Comparison of ENCODE assay signal across 38 cellular contexts in the genomic region with DNA sequence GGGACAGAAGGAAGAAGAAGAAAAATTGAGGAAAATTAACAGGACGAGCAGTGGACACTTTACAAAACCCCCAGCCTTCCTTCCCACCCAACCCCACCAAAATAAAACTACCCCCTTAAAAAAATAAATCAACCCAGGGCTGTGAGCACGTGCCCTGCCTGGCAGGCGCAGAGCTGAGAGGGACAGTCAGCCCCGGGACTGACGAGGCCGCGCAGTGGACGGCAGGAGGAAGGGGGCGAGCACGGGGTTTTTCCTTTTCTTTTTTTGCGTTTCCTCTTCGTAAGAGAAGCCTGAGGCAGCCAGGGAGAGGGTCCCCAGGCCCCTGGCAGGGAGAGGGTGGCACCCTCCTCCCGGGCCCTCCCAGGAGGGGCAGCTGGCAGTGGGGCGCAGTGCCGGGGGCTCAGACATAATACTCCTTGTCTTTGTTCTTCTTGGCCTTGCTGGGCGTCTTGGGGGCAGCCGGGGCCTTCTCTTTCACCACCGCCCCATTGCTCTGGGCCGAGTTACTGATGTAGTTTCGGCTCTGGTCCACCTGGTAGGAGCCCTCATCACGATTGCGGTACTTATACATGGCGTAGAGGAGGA. TPM values are rescaled to one million over a fixed set of nuclear protein-coding genes. Genes with fewer than 3 reads are reported as not detected.
"Had no signal": no experiment of that assay in that cellular context is flagged by ENCODE, and none has a peak within 500 bp of the region (broad histone marks: within the 10 kb centered on the region; RNA-seq: fewer than 3 reads in every experiment).

No MANE protein-coding gene starts in this region.

- H3K4me1 ChIP-seq: adrenal gland, body of pancreas, Peyer's patch had no signal

- H3K4me1 Mint-ChIP-seq: activated B cell treated with CpG ODN at 0.5 μM for 24 hours had no signal

- H3K27me3 ChIP-seq: adrenal gland, body of pancreas, MG63, Peyer's patch had no signal

- H3K9me3 Mint-ChIP-seq: activated B cell treated with CpG ODN at 0.5 μM for 24 hours; activated CD4-positive, alpha-beta memory T cell treated with anti-CD3 and anti-CD28 coated beads for 36 hours; activated naive CD4-positive, alpha-beta T cell treated with anti-CD3 and anti-CD28 coated beads for 36 hours; activated naive CD4-positive, alpha-beta T cell treated with anti-CD3 and anti-CD28 coated beads, Interleukin-2, amount 50 U/mL, for 72 hours; activated T-cell treated with anti-CD3 and anti-CD28 coated beads, Interleukin-2, amount 50 U/mL, for 4 hours; activated T-helper 1 cell treated with anti-CD3 and anti-CD28 coated beads, Interleukin-12 subunit alpha, Interleukin-12 subunit beta, Interleukin-2, Interleukin-4 antibody, amounts not matched to agents 30 ng/mL and 10 ng/mL and 1 ng/mL, durations not matched to agents 14 hours and 24 hours and 36 hours; T-cell had no signal

- H3K36me3 ChIP-seq: adrenal gland, MG63, Peyer's patch had no signal

- H3K9me3 ChIP-seq: adrenal gland, body of pancreas, MG63, Peyer's patch had no signal

- H3K4me3 Mint-ChIP-seq: activated B cell treated with CpG ODN at 0.5 μM for 24 hours; activated CD4-positive, alpha-beta memory T cell treated with anti-CD3 and anti-CD28 coated beads for 36 hours; activated naive CD4-positive, alpha-beta T cell treated with anti-CD3 and anti-CD28 coated beads for 36 hours; activated T-cell treated with anti-CD3 and anti-CD28 coated beads, Interleukin-2, amount 50 U/mL, for 4 hours; activated T-helper 1 cell treated with anti-CD3 and anti-CD28 coated beads, Interleukin-12 subunit alpha, Interleukin-12 subunit beta, Interleukin-2, Interleukin-4 antibody, amounts not matched to agents 30 ng/mL and 10 ng/mL and 1 ng/mL, durations not matched to agents 14 hours and 24 hours and 36 hours; T-cell; T-helper 17 cell had no signal

- H3K36me3 Mint-ChIP-seq: activated CD4-positive, alpha-beta memory T cell treated with anti-CD3 and anti-CD28 coated beads for 36 hours; activated naive CD4-positive, alpha-beta T cell treated with anti-CD3 and anti-CD28 coated beads, Interleukin-2, amount 50 U/mL, for 72 hours; T-cell had no signal

- DNase-seq: activated B cell treated with CpG ODN at 0.5 μM for 24 hours; activated CD4-positive, alpha-beta memory T cell treated with anti-CD3 and anti-CD28 coated beads for 36 hours; activated CD4-positive, alpha-beta T cell treated with anti-CD3 and anti-CD28 coated beads for 4 hours; activated CD4-positive, alpha-beta T cell treated with anti-CD3 and anti-CD28 coated beads, Interleukin-2, amount 50 U/mL, for 1 hour; activated CD4-positive, CD25-positive, alpha-beta regulatory T cell treated with anti-CD3 and anti-CD28 coated beads, Interleukin-2, amount 50 U/mL, for 72 hours; activated CD8-positive, alpha-beta memory T cell treated with anti-CD3 and anti-CD28 coated beads, Interleukin-2, amount 50 U/mL, for 4 hours; activated gamma-delta T cell treated with Interleukin-2 at 50 U/mL for 16 hours; activated naive CD4-positive, alpha-beta T cell treated with anti-CD3 and anti-CD28 coated beads for 36 hours; activated T-cell treated with anti-CD3 and anti-CD28 coated beads for 4 hours; activated T-cell treated with anti-CD3 and anti-CD28 coated beads, Interleukin-2, amount 50 U/mL, for 4 hours; adrenal gland; body of pancreas; Kasumi-1; KG1; MG63; NCI-H1048; NCI-H1105 treated with DMSO at 0.1 percent for 48 hours; NCI-H1436; NCI-H1694; NCI-H1930; NCI-H2081 treated with DMSO at 0.1 percent for 48 hours; NCI-H345; NCI-H526; NCI-H748 treated with DMSO at 0.1 percent for 48 hours; NK-92 treated with Interleukin-12 subunit alpha and Interleukin-12 subunit beta, amount 100 ng/mL, for 24 hours; PC-3; Peyer's patch; RPMI8226; SIG-M5; T-cell; T-helper 17 cell had no signal

- H3K4me3 ChIP-seq: adrenal gland, body of pancreas, MG63 had no signal

- ATAC-seq: activated naive CD4-positive, alpha-beta T cell treated with anti-CD3 and anti-CD28 coated beads, Interleukin-2, amount 50 U/mL, for 72 hours; activated T-cell treated with anti-CD3 and anti-CD28 coated beads, Interleukin-2, amount 50 U/mL, for 4 hours; body of pancreas; PC-3; SK-N-SH treated with all-trans-retinoic acid at 6 μM for 48 hours; T-cell; T-helper 17 cell had no signal

- H3K27ac Mint-ChIP-seq: activated B cell treated with CpG ODN at 0.5 μM for 24 hours; activated CD4-positive, alpha-beta memory T cell treated with anti-CD3 and anti-CD28 coated beads for 36 hours; activated naive CD4-positive, alpha-beta T cell treated with anti-CD3 and anti-CD28 coated beads for 36 hours; activated T-helper 1 cell treated with anti-CD3 and anti-CD28 coated beads, Interleukin-12 subunit alpha, Interleukin-12 subunit beta, Interleukin-2, Interleukin-4 antibody, amounts not matched to agents 30 ng/mL and 10 ng/mL and 1 ng/mL, durations not matched to agents 14 hours and 24 hours and 36 hours; T-cell; T-helper 17 cell had no signal

- H3K27ac ChIP-seq: adrenal gland, body of pancreas, Peyer's patch had no signal

RNA-seq across cellular contexts. Expression of a gene that starts 15.9 kb away (rescaled TPM):
- total RNA-seq: activated B cell treated with CpG ODN at 0.5 μM for 24 hours; activated CD4-positive, alpha-beta memory T cell treated with anti-CD3 and anti-CD28 coated beads for 36 hours; activated naive CD4-positive, alpha-beta T cell treated with anti-CD3 and anti-CD28 coated beads for 36 hours; activated naive CD4-positive, alpha-beta T cell treated with anti-CD3 and anti-CD28 coated beads, Interleukin-2, amount 50 U/mL, for 72 hours; activated T-cell treated with anti-CD3 and anti-CD28 coated beads, Interleukin-2, amount 50 U/mL, for 4 hours; activated T-helper 1 cell treated with anti-CD3 and anti-CD28 coated beads, Interleukin-12 subunit alpha, Interleukin-12 subunit beta, Interleukin-2, Interleukin-4 antibody, amounts not matched to agents 30 ng/mL and 10 ng/mL and 1 ng/mL, durations not matched to agents 14 hours and 24 hours and 36 hours; adrenal gland; astrocyte; body of pancreas; bronchial epithelial cell; NCI-H460; PC-3; Peyer's patch; SK-MEL-5; T-cell; T-helper 17 cell had no signal
- polyA plus RNA-seq: adrenal gland had no signal

RNA-seq across cellular contexts. Expression of a gene that starts 51.1 kb away (rescaled TPM):
- total RNA-seq: activated B cell treated with CpG ODN at 0.5 μM for 24 hours; activated CD4-positive, alpha-beta memory T cell treated with anti-CD3 and anti-CD28 coated beads for 36 hours; activated naive CD4-positive, alpha-beta T cell treated with anti-CD3 and anti-CD28 coated beads, Interleukin-2, amount 50 U/mL, for 72 hours; activated T-cell treated with anti-CD3 and anti-CD28 coated beads, Interleukin-2, amount 50 U/mL, for 4 hours; activated T-helper 1 cell treated with anti-CD3 and anti-CD28 coated beads, Interleukin-12 subunit alpha, Interleukin-12 subunit beta, Interleukin-2, Interleukin-4 antibody, amounts not matched to agents 30 ng/mL and 10 ng/mL and 1 ng/mL, durations not matched to agents 14 hours and 24 hours and 36 hours; astrocyte; body of pancreas; bronchial epithelial cell; PC-3; Peyer's patch; SK-MEL-5; T-cell; T-helper 17 cell had no signal
